ENCODE assay signal across 9 cellular contexts in the genomic region with DNA sequence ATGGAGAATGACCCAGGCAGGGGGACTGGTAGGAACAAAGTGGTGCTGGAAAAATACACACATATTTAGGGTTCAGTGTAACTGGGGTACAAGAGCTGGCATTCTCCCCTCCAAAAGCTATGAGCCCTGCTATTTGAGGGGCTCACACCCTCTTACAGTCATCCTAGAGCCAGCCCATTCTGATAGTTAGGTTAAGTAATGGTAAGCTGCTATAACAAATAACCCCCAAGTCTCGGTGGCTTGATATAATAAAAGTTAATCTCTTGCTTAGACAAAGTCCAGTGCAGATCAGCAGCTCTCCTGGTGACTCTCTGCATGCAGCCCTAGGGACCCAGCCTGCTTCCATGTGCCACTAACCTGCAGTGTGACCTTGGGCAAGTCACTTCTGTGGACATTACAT.
"Had no signal": no experiment of that assay in that cellular context is flagged by ENCODE, and none has a peak within 500 bp of the region (broad histone marks: within the 10 kb centered on the region; RNA-seq: fewer than 3 reads in every experiment).

No MANE protein-coding gene starts in this region.

- H3K36me3 ChIP-seq: HAP-1 had no signal

- H3K4me3 ChIP-seq: GM23248, HAP-1 had no signal

- H3K27ac ChIP-seq: GM23248, HL-60, KMS-11 had no signal

- H3K9me3 ChIP-seq: HAP-1 had no signal

- DNase-seq: GM23248, GOT3, H7, IMR-90, KBM-7 had no signal

- ATAC-seq: HCT116 had no signal
